Comparison of ENCODE assay signal across 23 cellular contexts in the genomic region with DNA sequence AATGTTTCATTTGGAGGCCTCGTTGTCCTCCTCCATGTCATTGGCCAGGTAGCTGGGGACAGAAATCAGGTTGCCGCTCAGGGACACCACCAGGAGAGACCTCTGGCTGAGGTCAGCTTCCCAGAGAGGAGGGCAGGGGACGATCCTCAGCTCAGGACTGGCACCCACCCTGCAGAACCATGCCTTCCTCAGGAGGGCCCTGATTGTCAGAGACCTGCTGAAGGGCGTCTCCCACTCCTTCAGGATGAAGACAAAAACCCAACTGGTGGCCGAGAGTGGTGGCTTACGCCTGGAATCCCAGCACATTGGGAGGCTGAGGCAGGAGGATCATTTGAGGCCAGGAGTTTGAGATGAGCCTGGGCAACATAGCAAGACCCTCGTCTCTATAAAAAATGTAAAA.
"Had no signal": no experiment of that assay in that cellular context is flagged by ENCODE, and none has a peak within 500 bp of the region (broad histone marks: within the 10 kb centered on the region; RNA-seq: fewer than 3 reads in every experiment).

No MANE protein-coding gene starts in this region.

- H3K9me3 Mint-ChIP-seq: dendritic cell treated with granulocyte-macrophage colony-stimulating factor and Interleukin-4, amounts not matched to agents 40 ng/mL and 50 ng/mL, for 4 days; effector memory CD8-positive, alpha-beta T cell had no signal

- H3K27ac Mint-ChIP-seq: dendritic cell treated with granulocyte-macrophage colony-stimulating factor and Interleukin-4, amounts not matched to agents 40 ng/mL and 50 ng/mL, for 4 days; effector memory CD8-positive, alpha-beta T cell; endodermal cell; mesothelial cell of epicardium; naive thymus-derived CD4-positive, alpha-beta T cell had no signal

- H3K4me1 ChIP-seq: colonic mucosa, esophagus squamous epithelium, gastrocnemius medialis, heart right ventricle, left lung, lower lobe of right lung had no signal

- H3K4me3 ChIP-seq: colonic mucosa, esophagus squamous epithelium, gastrocnemius medialis, heart right ventricle, left lung, lower lobe of right lung, mucosa of descending colon had no signal

- H3K9me3 ChIP-seq: colonic mucosa, esophagus squamous epithelium, gastrocnemius medialis, heart right ventricle, left lung, lower lobe of right lung, mucosa of descending colon had no signal

- DNase-seq: colonic mucosa; cortex of kidney; effector CD8-positive, alpha-beta T cell; effector memory CD8-positive, alpha-beta T cell; endodermal cell; erythroblast; esophagus squamous epithelium; foreskin melanocyte; gastrocnemius medialis; glutamatergic neuron; head of caudate nucleus; heart right ventricle; hippocampal formation; left lung; left ventricle myocardium superior; lower lobe of right lung; mesendoderm; mucosa of descending colon; naive thymus-derived CD4-positive, alpha-beta T cell had no signal

- H3K27me3 ChIP-seq: colonic mucosa, esophagus squamous epithelium, gastrocnemius medialis, heart right ventricle, left lung had no signal

- H3K27me3 Mint-ChIP-seq: dendritic cell treated with granulocyte-macrophage colony-stimulating factor and Interleukin-4, amounts not matched to agents 40 ng/mL and 50 ng/mL, for 4 days; effector memory CD8-positive, alpha-beta T cell; naive thymus-derived CD4-positive, alpha-beta T cell had no signal

- H3K4me3 Mint-ChIP-seq: dendritic cell treated with granulocyte-macrophage colony-stimulating factor and Interleukin-4, amounts not matched to agents 40 ng/mL and 50 ng/mL, for 4 days; effector memory CD8-positive, alpha-beta T cell; endodermal cell; mesothelial cell of epicardium; naive thymus-derived CD4-positive, alpha-beta T cell had no signal

- H3K27ac ChIP-seq: colonic mucosa, epithelial cell of prostate, esophagus squamous epithelium, gastrocnemius medialis, heart right ventricle, left lung, lower lobe of right lung had no signal

- H3K36me3 ChIP-seq: colonic mucosa, gastrocnemius medialis, lower lobe of right lung had no signal

- ATAC-seq: effector memory CD8-positive, alpha-beta T cell; esophagus mucosa; gastrocnemius medialis; heart right ventricle; left lung; left ventricle myocardium superior; lower lobe of right lung; mucosa of descending colon; naive thymus-derived CD4-positive, alpha-beta T cell had no signal

- H3K4me1 Mint-ChIP-seq: endodermal cell; mesothelial cell of epicardium; naive thymus-derived CD4-positive, alpha-beta T cell had no signal
